Comparison of ENCODE assay signal across 1 cellular context in the genomic region with DNA sequence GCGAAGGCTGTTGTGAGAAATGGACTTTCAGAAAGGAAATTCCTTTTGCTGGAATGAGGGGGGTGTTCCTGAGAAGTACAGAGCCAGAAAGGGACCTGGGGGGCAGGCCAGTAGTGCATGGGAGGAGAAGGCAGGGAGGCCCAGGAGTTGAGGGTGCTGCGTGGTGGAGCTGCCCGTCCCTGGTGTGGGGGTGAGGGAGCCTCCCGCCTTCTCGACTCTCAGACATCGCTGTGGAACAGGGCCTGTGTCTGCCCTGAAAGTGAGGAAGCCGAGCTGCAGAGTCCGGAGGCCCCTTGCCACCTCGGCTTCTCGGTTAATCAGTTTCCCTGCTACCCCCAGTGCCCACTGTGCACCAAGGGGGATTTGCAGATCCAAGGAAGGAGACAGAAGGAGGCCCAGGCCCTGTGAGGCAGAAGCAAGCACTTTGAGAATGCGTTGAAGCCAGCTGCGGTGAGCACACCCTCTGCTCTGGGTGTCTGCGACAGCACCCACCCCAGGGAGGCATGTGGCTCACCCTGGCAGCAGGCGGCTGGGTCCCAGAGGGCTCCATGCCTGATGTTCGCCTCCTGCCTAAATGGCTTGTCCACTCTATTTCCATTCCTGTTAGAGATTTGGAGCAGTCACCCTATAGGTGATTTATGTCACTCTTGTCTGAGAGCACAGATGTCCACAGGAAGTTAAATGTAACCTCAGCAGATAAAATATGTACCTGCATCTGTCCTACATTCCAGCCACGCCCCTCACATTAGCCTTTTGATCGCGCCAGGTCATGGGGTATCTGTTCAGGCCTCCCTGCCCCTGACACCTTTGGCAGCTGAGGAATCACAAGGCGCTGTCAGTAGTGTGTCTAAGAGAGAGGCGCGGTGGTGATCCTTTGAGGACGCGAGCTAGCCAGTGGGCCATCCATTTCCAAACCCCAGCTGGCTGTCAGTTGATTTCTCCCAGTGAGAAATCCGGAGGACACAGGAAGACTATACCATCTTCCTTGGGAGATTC.
TF ChIP-seq lines count a peak whose summit lies in the region.

No MANE protein-coding gene starts in this region.

TF ChIP-seq in SK-N-SH treated with all-trans-retinoic acid at 6 μM for 48 hours, 23 proteins besides CTCF, POLR2A, EP300 and RAD21 (continued from another document):
- TF ChIP-seq GLIS3 (CRISPR knock-in tag; IDR thresholded peaks at IDR 0.05): no peak
- no peak for TF ChIP-seq ZNF8 (CRISPR knock-in tag; IDR thresholded peaks at IDR 0.05)
- TF ChIP-seq, protein P1, sequence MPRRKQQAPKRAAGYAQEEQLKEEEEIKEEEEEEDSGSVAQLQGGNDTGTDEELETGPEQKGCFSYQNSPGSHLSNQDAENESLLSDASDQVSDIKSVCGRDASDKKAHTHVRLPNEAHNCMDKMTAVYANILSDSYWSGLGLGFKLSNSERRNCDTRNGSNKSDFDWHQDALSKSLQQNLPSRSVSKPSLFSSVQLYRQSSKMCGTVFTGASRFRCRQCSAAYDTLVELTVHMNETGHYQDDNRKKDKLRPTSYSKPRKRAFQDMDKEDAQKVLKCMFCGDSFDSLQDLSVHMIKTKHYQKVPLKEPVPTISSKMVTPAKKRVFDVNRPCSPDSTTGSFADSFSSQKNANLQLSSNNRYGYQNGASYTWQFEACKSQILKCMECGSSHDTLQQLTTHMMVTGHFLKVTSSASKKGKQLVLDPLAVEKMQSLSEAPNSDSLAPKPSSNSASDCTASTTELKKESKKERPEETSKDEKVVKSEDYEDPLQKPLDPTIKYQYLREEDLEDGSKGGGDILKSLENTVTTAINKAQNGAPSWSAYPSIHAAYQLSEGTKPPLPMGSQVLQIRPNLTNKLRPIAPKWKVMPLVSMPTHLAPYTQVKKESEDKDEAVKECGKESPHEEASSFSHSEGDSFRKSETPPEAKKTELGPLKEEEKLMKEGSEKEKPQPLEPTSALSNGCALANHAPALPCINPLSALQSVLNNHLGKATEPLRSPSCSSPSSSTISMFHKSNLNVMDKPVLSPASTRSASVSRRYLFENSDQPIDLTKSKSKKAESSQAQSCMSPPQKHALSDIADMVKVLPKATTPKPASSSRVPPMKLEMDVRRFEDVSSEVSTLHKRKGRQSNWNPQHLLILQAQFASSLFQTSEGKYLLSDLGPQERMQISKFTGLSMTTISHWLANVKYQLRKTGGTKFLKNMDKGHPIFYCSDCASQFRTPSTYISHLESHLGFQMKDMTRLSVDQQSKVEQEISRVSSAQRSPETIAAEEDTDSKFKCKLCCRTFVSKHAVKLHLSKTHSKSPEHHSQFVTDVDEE (CRISPR knock-in tag; IDR thresholded peaks at IDR 0.05): no peak
- no peak for TF ChIP-seq ZNF70 (CRISPR knock-in tag; IDR thresholded peaks at IDR 0.05)
- TF ChIP-seq ZNF565 (CRISPR knock-in tag; conservative IDR thresholded peaks at IDR 0.05; ENCODE audit: low read depth): no peak
- no peak for TF ChIP-seq ZC3H10 (CRISPR knock-in tag; IDR thresholded peaks at IDR 0.05)
- no peak for TF ChIP-seq CSDC2 (CRISPR knock-in tag; IDR thresholded peaks at IDR 0.05)
